1 cellular context compared by ENCODE assay signal in genomic region chr18:69975294-69975693, GRCh38.
TF ChIP-seq lines count a peak whose summit lies in the region.
"Not testable (repeated sequence)": the region's sequence is repeated elsewhere in the genome, so short reads cannot be mapped to it uniquely, and the experiment has no call there.

No MANE protein-coding gene starts in this region.

TF ChIP-seq in K562, 482 proteins besides CTCF, POLR2A, EP300 and RAD21 (continued from another document):
- peak; percentile 86 for TF ChIP-seq MGA (IDR thresholded peaks at IDR 0.05)
- TF ChIP-seq JUND (IDR thresholded peaks at IDR 0.05; ENCODE audit: borderline replicate concordance, low read depth, low read length), result 0 out of 2 replicates have a peak, but pooled peaks have one; percentile 3
- not testable (repeated sequence) for TF ChIP-seq JUND (tag; IDR thresholded peaks at IDR 0.05; ENCODE audit: borderline replicate concordance, low read depth, low read length)
- TF ChIP-seq CBFA2T3 (IDR thresholded peaks at IDR 0.05), result peak; percentile 45
- 0 out of 2 replicates have a peak, but pooled peaks have one; percentile 12 for TF ChIP-seq CBFA2T2 (conservative IDR thresholded peaks at IDR 0.05)
- peak; percentile 80 for TF ChIP-seq FOSL1 (tag; conservative IDR thresholded peaks at IDR 0.05)
- peak; percentile 28 for TF ChIP-seq CXXC5 (CRISPR knock-in tag; IDR thresholded peaks at IDR 0.05)
- peak; percentile 23; the same call in 1 of the 2 replicates for TF ChIP-seq MAFF (IDR thresholded peaks at IDR 0.05; ENCODE audit: low read length)
- peak in 1 of 2 experiments; percentile 42 for TF ChIP-seq E2F6 (IDR thresholded peaks at IDR 0.05; ENCODE audit: borderline replicate concordance in 1 of 2, extremely low read depth in 1 of 2, insufficient read depth in 1 of 2, insufficient read length in 1 of 2, low read depth in 1 of 2, low read length in 1 of 2, poor library complexity in 1 of 2, severe bottlenecking in 1 of 2)
